ENCODE assay signal across 30 cellular contexts in genomic region chr11:58494096-58494495, GRCh38. TPM values are rescaled to one million over a fixed set of nuclear protein-coding genes. Genes with fewer than 3 reads are reported as not detected.
DNase-seq lines count a peak whose midpoint lies in the region; ATAC-seq, FAIRE-seq and TF ChIP-seq lines count a peak whose summit lies in the region.
"Had no signal": no experiment of that assay in that cellular context is flagged by ENCODE, and none has a peak within 500 bp of the region (broad histone marks: within the 10 kb centered on the region; RNA-seq: fewer than 3 reads in every experiment).

No MANE protein-coding gene starts in this region.

- TF ChIP-seq CTCF in AG09309 (IDR thresholded peaks at IDR 0.05; ENCODE audit: control insufficient read depth, insufficient read depth, low read depth, low read length, missing control alignments) = no peak
- TF ChIP-seq CTCF in bronchial epithelial cell (IDR thresholded peaks at IDR 0.05; ENCODE audit: insufficient read depth, low read length, severe bottlenecking) = no peak
- TF ChIP-seq CTCF in foreskin keratinocyte (conservative IDR thresholded peaks at IDR 0.05) = no peak

- FAIRE-seq in bronchial epithelial cell (lab: Jason Lieb, UNC) = no peak
- FAIRE-seq: A204.1, TTC549 had no signal

- ATAC-seq in foreskin keratinocyte (no peak), GM18909 (IDR thresholded peaks at IDR 0.05; ENCODE audit: poor library complexity, unreplicated experiment) (no peak), HG03565 (IDR thresholded peaks at IDR 0.05; ENCODE audit: unreplicated experiment) (no peak)
- ATAC-seq: activated CD8-positive, alpha-beta T cell treated with anti-CD3 and anti-CD28 coated beads for 36 hours; stimulated activated naive CD8-positive, alpha-beta T cell treated with anti-CD3 and anti-CD28 coated beads, Interleukin-15, Interleukin-2, amounts not matched to agents 100 U/mL and 50 U/mL, for 24 hours had no signal

- H3K27me3 ChIP-seq in bronchial epithelial cell (ENCODE audit: control insufficient read depth, insufficient read depth, low read length) = no peaks in the 10 kb centered on the region
- H3K27me3 ChIP-seq in foreskin keratinocyte = no peaks in the 10 kb centered on the region
- H3K27me3 ChIP-seq: neutrophil, thyroid gland had no signal

- DNase-seq in AG09309 (ENCODE audit: low read depth) (peak; percentile 14), HCEC 1CT (peak; percentile 27), bronchial epithelial cell (ENCODE audit: low read depth) (peak; percentile 45), foreskin keratinocyte (peak; percentile 29 to 50), SIG-M5 (lab: John Stamatoyannopoulos, UW) (no peak), NCI-H2107 treated with DMSO at 0.1 percent for 48 hours (lab: John Stamatoyannopoulos, UW; ENCODE audit: unreplicated experiment) (no peak)
- DNase-seq: activated CD4-positive, CD25-positive, alpha-beta regulatory T cell treated with anti-CD3 and anti-CD28 coated beads, Interleukin-2, amount 50 U/mL, for 72 hours; activated CD8-positive, alpha-beta T cell treated with anti-CD3 and anti-CD28 coated beads for 36 hours; activated gamma-delta T cell treated with Interleukin-2 at 50 U/mL for 16 hours; activated T-cell treated with anti-CD3 and anti-CD28 coated beads for 4 hours; amygdala; CD4-positive, alpha-beta T cell; DMS53; erythroblast; glutamatergic neuron; Kasumi-1; NCI-H187 treated with DMSO at 0.1 percent for 48 hours; NCI-H345; SHP77; stimulated activated CD4-positive, alpha-beta T cell treated with anti-CD3 and anti-CD28 coated beads, Interleukin-4, amount 100 ng/mL, for 1 hour; stimulated activated naive CD8-positive, alpha-beta T cell treated with anti-CD3 and anti-CD28 coated beads, Interleukin-15, Interleukin-2, amounts not matched to agents 100 U/mL and 50 U/mL, for 24 hours; T-helper 1 cell; thyroid gland had no signal

- H3K4me3 ChIP-seq in AG09309 (ENCODE audit: control insufficient read depth, low read depth, low read length) = no peak overlapping the region
- no peak overlapping the region for H3K4me3 ChIP-seq in bronchial epithelial cell (ENCODE audit: low read depth, low read length)
- H3K4me3 ChIP-seq: smooth muscle cell, thyroid gland had no signal

- no peaks in the 10 kb centered on the region for H3K36me3 ChIP-seq in bronchial epithelial cell (ENCODE audit: control insufficient read depth, insufficient read depth, low read length)
- H3K36me3 ChIP-seq: neutrophil, thyroid gland had no signal

- no peak overlapping the region for H3K27ac ChIP-seq in foreskin keratinocyte
- H3K27ac ChIP-seq: neutrophil, thyroid gland had no signal

- peaks cover 8% of the 10 kb centered on the region for H3K4me1 ChIP-seq in foreskin keratinocyte
- H3K4me1 ChIP-seq: thyroid gland had no signal

RNA-seq across cellular contexts. Expression of gene OR5B21, which starts 13.8 kb away (rescaled TPM):
- total RNA-seq in bronchial epithelial cell (not detected in 2 replicates), foreskin keratinocyte (not detected in 2 replicates)
- not detected in 2 replicates for polyA plus RNA-seq in foreskin keratinocyte
- total RNA-seq: activated CD8-positive, alpha-beta T cell treated with anti-CD3 and anti-CD28 coated beads for 36 hours; CD4-positive, alpha-beta T cell; lung microvascular endothelial cell; smooth muscle cell; thyroid gland had no signal
- polyA plus RNA-seq: smooth muscle cell had no signal

RNA-seq across cellular contexts. Expression of gene OR5B12, which starts 52.1 kb away (rescaled TPM):
- not detected in 2 replicates for total RNA-seq in bronchial epithelial cell
- not detected in 2 replicates for total RNA-seq in foreskin keratinocyte
- polyA plus RNA-seq in foreskin keratinocyte = not detected in 2 replicates
- total RNA-seq: CD4-positive, alpha-beta T cell; lung microvascular endothelial cell; smooth muscle cell; thyroid gland had no signal
- polyA plus RNA-seq: smooth muscle cell had no signal

Comparison
In these comparisons a context has a peak if more than half of its experiments do, and no peak if none do; other contexts are left out.
1. DNase-seq: peak in AG09309 (single experiment), HCEC 1CT (single experiment), bronchial epithelial cell (single experiment) and foreskin keratinocyte (2 of 2); none in SIG-M5 (single experiment) and NCI-H2107 treated with DMSO at 0.1 percent for 48 hours (single experiment).